Comparison of ENCODE assay signal across 8 cellular contexts in the genomic region with DNA sequence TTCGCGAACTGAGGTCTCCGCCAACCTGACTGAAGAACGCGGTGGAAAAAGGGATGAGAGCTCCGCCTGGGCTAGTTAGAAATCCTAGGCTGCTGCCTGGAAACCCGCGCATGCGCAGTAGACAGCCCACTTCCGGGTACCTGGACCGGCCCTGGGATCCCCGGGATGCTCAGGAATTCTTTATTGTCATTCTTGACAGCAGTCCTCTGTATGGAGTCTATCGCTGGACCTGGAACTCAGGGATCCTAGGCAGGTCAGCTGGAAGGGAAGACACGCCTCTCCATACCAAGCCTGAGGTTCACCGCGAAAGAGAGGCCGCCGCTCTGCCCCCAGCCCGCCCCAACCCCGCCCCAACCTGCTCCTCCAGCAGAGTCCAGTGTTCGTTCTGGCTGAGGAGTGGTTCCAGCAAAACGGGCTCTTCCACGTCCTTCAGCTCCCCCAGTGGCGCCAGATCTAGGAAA.
DNase-seq lines count a peak whose midpoint lies in the region; ATAC-seq and TF ChIP-seq lines count a peak whose summit lies in the region.

No MANE protein-coding gene starts in this region.

- peak overlapping the region; percentile 53 for H3K4me3 Mint-ChIP-seq in activated CD4-positive, alpha-beta memory T cell treated with anti-CD3 and anti-CD28 coated beads, Interleukin-2, amount 10 ng/mL, durations not matched to agents 7 days and 5 days
- no peak overlapping the region for H3K4me3 Mint-ChIP-seq in natural killer cell treated with Interleukin-12 subunit alpha and Interleukin-12 subunit beta and Interleukin-15 and Interleukin-18, amount 100 ng/mL, for 72 hours

- H3K27me3 Mint-ChIP-seq in activated CD4-positive, alpha-beta memory T cell treated with anti-CD3 and anti-CD28 coated beads, Interleukin-2, amount 10 ng/mL, durations not matched to agents 7 days and 5 days = peaks cover 2% of the 10 kb centered on the region
- no peaks in the 10 kb centered on the region for H3K27me3 Mint-ChIP-seq in natural killer cell treated with Interleukin-12 subunit alpha and Interleukin-12 subunit beta and Interleukin-15 and Interleukin-18, amount 100 ng/mL, for 72 hours

- POLR2A ChIA-PET in activated CD4-positive, alpha-beta memory T cell treated with anti-CD3 and anti-CD28 coated beads, Interleukin-2, amount 10 ng/mL, durations not matched to agents 7 days and 5 days (lab: Charles Lee) = no interaction called here
- POLR2A ChIA-PET in HEK293T (lab: Yijun Ruan, JAX) = no interaction called here

- peak; percentile 78 for DNase-seq in NCI-H1105 (lab: John Stamatoyannopoulos, UW)
- DNase-seq in activated CD4-positive, alpha-beta memory T cell treated with anti-CD3 and anti-CD28 coated beads, Interleukin-2, amount 10 ng/mL, durations not matched to agents 7 days and 5 days = no peak
- no peak for DNase-seq in natural killer cell treated with Interleukin-12 subunit alpha and Interleukin-12 subunit beta and Interleukin-15 and Interleukin-18, amount 100 ng/mL, for 72 hours (ENCODE audit: low spot score)
- DNase-seq in HEK293T (ENCODE audit: extremely low spot score) = no peak
- no peak for DNase-seq in activated gamma-delta T cell (lab: John Stamatoyannopoulos, UW)
- no peak for DNase-seq in NCI-H2029 (lab: John Stamatoyannopoulos, UW)
- no peak for DNase-seq in effector CD4-positive, alpha-beta T cell

- H3K9me3 Mint-ChIP-seq in activated CD4-positive, alpha-beta memory T cell treated with anti-CD3 and anti-CD28 coated beads, Interleukin-2, amount 10 ng/mL, durations not matched to agents 7 days and 5 days = peaks cover 38% of the 10 kb centered on the region
- peaks cover 16% of the 10 kb centered on the region for H3K9me3 Mint-ChIP-seq in natural killer cell treated with Interleukin-12 subunit alpha and Interleukin-12 subunit beta and Interleukin-15 and Interleukin-18, amount 100 ng/mL, for 72 hours

- H3K4me3 ChIP-seq in GM12875 (ENCODE audit: low read depth, low read length) = peak overlapping the region; percentile 48

- TF ChIP-seq CTCF in GM12875 (IDR thresholded peaks at IDR 0.05; ENCODE audit: borderline replicate concordance, insufficient read depth, low read depth, low read length) = no peak

- H3K36me3 Mint-ChIP-seq in activated CD4-positive, alpha-beta memory T cell treated with anti-CD3 and anti-CD28 coated beads, Interleukin-2, amount 10 ng/mL, durations not matched to agents 7 days and 5 days (ENCODE audit: low read depth) = peaks cover 11% of the 10 kb centered on the region
- peaks cover 26% of the 10 kb centered on the region for H3K36me3 Mint-ChIP-seq in natural killer cell treated with Interleukin-12 subunit alpha and Interleukin-12 subunit beta and Interleukin-15 and Interleukin-18, amount 100 ng/mL, for 72 hours

- CTCF ChIA-PET in activated CD4-positive, alpha-beta memory T cell treated with anti-CD3 and anti-CD28 coated beads, Interleukin-2, amount 10 ng/mL, durations not matched to agents 7 days and 5 days (lab: Charles Lee) = no interaction called here
- CTCF ChIA-PET in HEK293T (lab: Yijun Ruan, JAX) = no interaction called here

- H3K4me1 Mint-ChIP-seq in activated CD4-positive, alpha-beta memory T cell treated with anti-CD3 and anti-CD28 coated beads, Interleukin-2, amount 10 ng/mL, durations not matched to agents 7 days and 5 days = no peaks in the 10 kb centered on the region
- no peaks in the 10 kb centered on the region for H3K4me1 Mint-ChIP-seq in natural killer cell treated with Interleukin-12 subunit alpha and Interleukin-12 subunit beta and Interleukin-15 and Interleukin-18, amount 100 ng/mL, for 72 hours (ENCODE audit: low read depth in 2 of 2)

- ATAC-seq in natural killer cell treated with Interleukin-12 subunit alpha and Interleukin-12 subunit beta and Interleukin-15 and Interleukin-18, amount 100 ng/mL, for 72 hours = peak; percentile 36 to 63

- no peak overlapping the region for H3K27ac Mint-ChIP-seq in activated CD4-positive, alpha-beta memory T cell treated with anti-CD3 and anti-CD28 coated beads, Interleukin-2, amount 10 ng/mL, durations not matched to agents 7 days and 5 days
- H3K27ac Mint-ChIP-seq in natural killer cell treated with Interleukin-12 subunit alpha and Interleukin-12 subunit beta and Interleukin-15 and Interleukin-18, amount 100 ng/mL, for 72 hours = no peak overlapping the region

TF ChIP-seq in HEK293T, 16 proteins besides CTCF, POLR2A, EP300 and RAD21:
- TF ChIP-seq FOXK2 (IDR thresholded peaks at IDR 0.05) (no peak), FOXM1 (IDR thresholded peaks at IDR 0.05; ENCODE audit: borderline replicate concordance) (no peak), HDGF (IDR thresholded peaks at IDR 0.05; ENCODE audit: borderline replicate concordance) (no peak), SUZ12 (IDR thresholded peaks at IDR 0.05) (no peak), ARNT (IDR thresholded peaks at IDR 0.05) (no peak), LEF1 (IDR thresholded peaks at IDR 0.05; ENCODE audit: borderline replicate concordance) (no peak), ZNF384 (IDR thresholded peaks at IDR 0.05) (no peak), NFRKB (IDR thresholded peaks at IDR 0.05) (no peak), TARDBP (IDR thresholded peaks at IDR 0.05) (no peak), ELF4 (IDR thresholded peaks at IDR 0.05) (no peak), CTBP1 (IDR thresholded peaks at IDR 0.05; ENCODE audit: borderline replicate concordance) (no peak), BHLHE40 (IDR thresholded peaks at IDR 0.05; ENCODE audit: borderline replicate concordance) (no peak), FOXA1 (IDR thresholded peaks at IDR 0.05) (no peak), L3MBTL2 (conservative IDR thresholded peaks at IDR 0.05) (no peak), SP1 (IDR thresholded peaks at IDR 0.05) (no peak)
- TF ChIP-seq, protein P1, sequence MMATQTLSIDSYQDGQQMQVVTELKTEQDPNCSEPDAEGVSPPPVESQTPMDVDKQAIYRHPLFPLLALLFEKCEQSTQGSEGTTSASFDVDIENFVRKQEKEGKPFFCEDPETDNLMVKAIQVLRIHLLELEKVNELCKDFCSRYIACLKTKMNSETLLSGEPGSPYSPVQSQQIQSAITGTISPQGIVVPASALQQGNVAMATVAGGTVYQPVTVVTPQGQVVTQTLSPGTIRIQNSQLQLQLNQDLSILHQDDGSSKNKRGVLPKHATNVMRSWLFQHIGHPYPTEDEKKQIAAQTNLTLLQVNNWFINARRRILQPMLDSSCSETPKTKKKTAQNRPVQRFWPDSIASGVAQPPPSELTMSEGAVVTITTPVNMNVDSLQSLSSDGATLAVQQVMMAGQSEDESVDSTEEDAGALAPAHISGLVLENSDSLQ (IDR thresholded peaks at IDR 0.05) = no peak
